In the genomic region with DNA sequence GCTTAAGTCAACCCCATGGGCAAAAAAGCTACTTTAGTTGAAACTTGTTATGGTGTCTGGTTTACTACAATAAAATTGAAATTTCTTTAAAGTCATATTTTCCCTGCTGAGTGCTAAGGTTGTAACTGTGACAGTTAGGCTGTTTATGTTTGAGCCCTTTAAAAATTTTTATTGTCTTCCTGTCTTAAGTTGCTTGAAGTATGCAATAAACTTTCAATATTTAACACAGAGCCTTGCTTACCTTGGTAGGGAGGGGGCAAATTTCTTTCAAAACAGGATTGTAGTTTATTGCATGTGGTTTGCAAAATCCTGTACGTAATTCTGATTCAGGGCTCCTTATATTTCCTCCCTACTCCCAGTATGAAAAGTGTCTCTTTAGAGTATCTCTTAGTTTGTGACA, we compare ENCODE assay signal across 16 cellular contexts.
DNase-seq lines count a peak whose midpoint lies in the region; ATAC-seq and TF ChIP-seq lines count a peak whose summit lies in the region.
"Had no signal": no experiment of that assay in that cellular context is flagged by ENCODE, and none has a peak within 500 bp of the region (broad histone marks: within the 10 kb centered on the region; RNA-seq: fewer than 3 reads in every experiment).

No MANE protein-coding gene starts in this region.

- no peak for TF ChIP-seq POLR2A in HCT116 (IDR thresholded peaks at IDR 0.05; ENCODE audit: borderline replicate concordance, extremely low read depth, insufficient read depth, insufficient read length)

- ATAC-seq in HCT116 (no peak), PC-3 (peak; percentile 68), mucosa of descending colon (peak; percentile 80)
- ATAC-seq: A549; CD8-positive, alpha-beta T cell had no signal

- no peak overlapping the region for H3K9ac ChIP-seq in HCT116 (ENCODE audit: low read length)
- H3K9ac ChIP-seq in PC-3 (ENCODE audit: low read length): no peak overlapping the region
- H3K9ac ChIP-seq: BLaER1 treated with 17β-estradiol and CSF1 and Interleukin-3, amounts not matched to agents 10 nM and 100 nM had no signal

- H3K36me3 ChIP-seq in HCT116 (ENCODE audit: control insufficient read depth in 1 of 2, insufficient read depth in 2 of 2, low read length in 2 of 2) (no peaks in the 10 kb centered on the region), PC-3 (ENCODE audit: low read depth, low read length) (no peaks in the 10 kb centered on the region), mucosa of descending colon (ENCODE audit: low read depth) (no peaks in the 10 kb centered on the region)
- H3K36me3 ChIP-seq: BLaER1 treated with 17β-estradiol and CSF1 and Interleukin-3, amounts not matched to agents 10 nM and 100 nM had no signal

- H4K20me1 ChIP-seq in HCT116 (ENCODE audit: insufficient read depth) (no peaks in the 10 kb centered on the region), PC-3 (ENCODE audit: low read length) (no peaks in the 10 kb centered on the region)
- H4K20me1 ChIP-seq: BLaER1 treated with 17β-estradiol and CSF1 and Interleukin-3, amounts not matched to agents 10 nM and 100 nM had no signal

- POLR2A ChIA-PET in HCT116 (lab: Charles Lee): no interaction called here
- POLR2A ChIA-PET in PC-3 (lab: Charles Lee; ENCODE audit: unreplicated experiment): no interaction called here

- H3K9me2 ChIP-seq in HCT116 (ENCODE audit: insufficient read depth): no peaks in the 10 kb centered on the region
- no peaks in the 10 kb centered on the region for H3K9me2 ChIP-seq in PC-3 (replicated peaks; ENCODE audit: low read length)

- BruUV-seq in HCT116 (replicated peaks; lab: Mats Ljungman, UMichigan) (no TSS peak), PC-3 (replicated peaks; lab: Mats Ljungman, UMichigan) (no TSS peak)

- CTCF ChIA-PET in HCT116 (lab: Charles Lee) (no interaction called here), PC-3 (lab: Charles Lee) (interaction anchor here (0.5 kb wide), 1 partner anchor 315 kb away, joined by 3 read pairs; no protein-coding TSS in a partner anchor)

- RAD21 ChIA-PET in HCT116 (lab: Charles Lee; ENCODE audit: low non-redundant PET in 1 of 2, low total read pairs in 2 of 2, uncharacterized antibody in 2 of 2, unreplicated experiment in 2 of 2): no interaction called here

- H3K9me3 ChIP-seq in HCT116 (ENCODE audit: control insufficient read depth in 1 of 2, insufficient read depth in 1 of 2, low read depth in 1 of 2, low read length in 2 of 2) (no peaks in the 10 kb centered on the region), PC-3 (ENCODE audit: low read length) (no peaks in the 10 kb centered on the region), mucosa of descending colon (no peaks in the 10 kb centered on the region)
- H3K9me3 ChIP-seq: A549; BLaER1 treated with 17β-estradiol and CSF1 and Interleukin-3, amounts not matched to agents 10 nM and 100 nM; Caco-2 had no signal

- H3K27me3 ChIP-seq in HCT116 (ENCODE audit: insufficient read depth, low read length) (no peaks in the 10 kb centered on the region), PC-3 (ENCODE audit: low read length) (no peaks in the 10 kb centered on the region)
- H3K27me3 ChIP-seq: BLaER1 treated with 17β-estradiol and CSF1 and Interleukin-3, amounts not matched to agents 10 nM and 100 nM had no signal

- DNase-seq in HCT116 (ENCODE audit: low read depth, low spot score) (no peak), PC-3 (no peak), mucosa of descending colon (no peak), cerebellum (ENCODE audit: low spot score) (no peak), H4 (ENCODE audit: low spot score) (no peak)
- DNase-seq: AML-193; Caco-2; Calu3; CD4-positive, alpha-beta T cell; CD8-positive, alpha-beta T cell; DMS79 treated with DMSO at 0.1 percent for 48 hours; GF-D8 had no signal

- no peaks in the 10 kb centered on the region for H3F3A ChIP-seq in PC-3 (ENCODE audit: low read length, unreplicated experiment)

- TF ChIP-seq CTCF in HCT116 (IDR thresholded peaks at IDR 0.05 in 2 of 3, conservative IDR thresholded peaks at IDR 0.05 in 1 of 3; ENCODE audit: borderline replicate concordance in 1 of 3, insufficient read depth in 1 of 3, low read depth in 2 of 3, low read length in 2 of 3) (no peak), PC-3 (conservative IDR thresholded peaks at IDR 0.05; ENCODE audit: low read depth, low read length) (no peak), mucosa of descending colon (IDR thresholded peaks at IDR 0.05) (no peak)

- H2AFZ ChIP-seq in HCT116 (ENCODE audit: low read depth, low read length, poor library complexity, severe bottlenecking) (peak overlapping the region; percentile 33), PC-3 (ENCODE audit: low read length) (no peak overlapping the region)

- H3K4me3 ChIP-seq in HCT116 (replicated peaks in 1 of 2; ENCODE audit: low read depth in 1 of 2, low read length in 2 of 2) (no peak overlapping the region), PC-3 (ENCODE audit: low read length) (no peak overlapping the region), mucosa of descending colon (no peak overlapping the region)
- H3K4me3 ChIP-seq: A549; BLaER1 treated with 17β-estradiol and CSF1 and Interleukin-3, amounts not matched to agents 10 nM and 100 nM had no signal

- no peak overlapping the region for H3K4me2 ChIP-seq in HCT116 (ENCODE audit: low read length)
- no peak overlapping the region for H3K4me2 ChIP-seq in PC-3 (ENCODE audit: low read length)
- H3K4me2 ChIP-seq: A549; BLaER1 treated with 17β-estradiol and CSF1 and Interleukin-3, amounts not matched to agents 10 nM and 100 nM had no signal

- H3K79me2 ChIP-seq in HCT116 (ENCODE audit: insufficient read depth, low read length) (no peaks in the 10 kb centered on the region), PC-3 (ENCODE audit: low read length) (no peaks in the 10 kb centered on the region)

- H3K4me1 ChIP-seq in HCT116 (ENCODE audit: control insufficient read depth in 1 of 2, insufficient read depth in 2 of 2, low read length in 2 of 2): no peaks in the 10 kb centered on the region
- peaks cover 7% of the 10 kb centered on the region; the same call in 1 of the 2 replicates for H3K4me1 ChIP-seq in PC-3 (ENCODE audit: insufficient read depth, low read length)
- no peaks in the 10 kb centered on the region for H3K4me1 ChIP-seq in mucosa of descending colon (ENCODE audit: low read depth)
- H3K4me1 ChIP-seq: BLaER1 treated with 17β-estradiol and CSF1 and Interleukin-3, amounts not matched to agents 10 nM and 100 nM; Caco-2 had no signal

- no peak for TF ChIP-seq RAD21 in HCT116 (IDR thresholded peaks at IDR 0.05; ENCODE audit: low read depth)

- H3K27ac ChIP-seq in HCT116 (ENCODE audit: low read depth, low read length): no peak overlapping the region
- no peak overlapping the region for H3K27ac ChIP-seq in PC-3 (ENCODE audit: low read length)
- H3K27ac ChIP-seq: 22Rv1; A549; BLaER1 treated with 17β-estradiol and CSF1 and Interleukin-3, amounts not matched to agents 10 nM and 100 nM; C4-2B had no signal

- intact Hi-C loops in HCT116 (cut with micrococcal nuclease): no loop called here
- intact Hi-C loops in PC-3 (cut with micrococcal nuclease): loop anchor here (5.0 kb wide), 1 partner anchor 39 kb away; no protein-coding TSS in a partner anchor
- intact Hi-C loops in mucosa of descending colon (cut with DNase I, micrococcal nuclease): no loop called here

TF ChIP-seq in HCT116, 20 proteins besides CTCF, POLR2A, EP300 and RAD21:
- TF ChIP-seq, protein P1, sequence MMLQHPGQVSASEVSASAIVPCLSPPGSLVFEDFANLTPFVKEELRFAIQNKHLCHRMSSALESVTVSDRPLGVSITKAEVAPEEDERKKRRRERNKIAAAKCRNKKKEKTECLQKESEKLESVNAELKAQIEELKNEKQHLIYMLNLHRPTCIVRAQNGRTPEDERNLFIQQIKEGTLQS (IDR thresholded peaks at IDR 0.05): no peak
- TF ChIP-seq, protein P2, sequence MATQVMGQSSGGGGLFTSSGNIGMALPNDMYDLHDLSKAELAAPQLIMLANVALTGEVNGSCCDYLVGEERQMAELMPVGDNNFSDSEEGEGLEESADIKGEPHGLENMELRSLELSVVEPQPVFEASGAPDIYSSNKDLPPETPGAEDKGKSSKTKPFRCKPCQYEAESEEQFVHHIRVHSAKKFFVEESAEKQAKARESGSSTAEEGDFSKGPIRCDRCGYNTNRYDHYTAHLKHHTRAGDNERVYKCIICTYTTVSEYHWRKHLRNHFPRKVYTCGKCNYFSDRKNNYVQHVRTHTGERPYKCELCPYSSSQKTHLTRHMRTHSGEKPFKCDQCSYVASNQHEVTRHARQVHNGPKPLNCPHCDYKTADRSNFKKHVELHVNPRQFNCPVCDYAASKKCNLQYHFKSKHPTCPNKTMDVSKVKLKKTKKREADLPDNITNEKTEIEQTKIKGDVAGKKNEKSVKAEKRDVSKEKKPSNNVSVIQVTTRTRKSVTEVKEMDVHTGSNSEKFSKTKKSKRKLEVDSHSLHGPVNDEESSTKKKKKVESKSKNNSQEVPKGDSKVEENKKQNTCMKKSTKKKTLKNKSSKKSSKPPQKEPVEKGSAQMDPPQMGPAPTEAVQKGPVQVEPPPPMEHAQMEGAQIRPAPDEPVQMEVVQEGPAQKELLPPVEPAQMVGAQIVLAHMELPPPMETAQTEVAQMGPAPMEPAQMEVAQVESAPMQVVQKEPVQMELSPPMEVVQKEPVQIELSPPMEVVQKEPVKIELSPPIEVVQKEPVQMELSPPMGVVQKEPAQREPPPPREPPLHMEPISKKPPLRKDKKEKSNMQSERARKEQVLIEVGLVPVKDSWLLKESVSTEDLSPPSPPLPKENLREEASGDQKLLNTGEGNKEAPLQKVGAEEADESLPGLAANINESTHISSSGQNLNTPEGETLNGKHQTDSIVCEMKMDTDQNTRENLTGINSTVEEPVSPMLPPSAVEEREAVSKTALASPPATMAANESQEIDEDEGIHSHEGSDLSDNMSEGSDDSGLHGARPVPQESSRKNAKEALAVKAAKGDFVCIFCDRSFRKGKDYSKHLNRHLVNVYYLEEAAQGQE (IDR thresholded peaks at IDR 0.05; ENCODE audit: low read depth): no peak
